ENCODE assay signal across 1 cellular context in genomic region chr1:213051127-213051880, GRCh38.
TF ChIP-seq lines count a peak whose summit lies in the region.

RPS6KC1 (plus strand) TSS chr1:213051241; CDS start chr1:213051405, 164 bp downstream.

TF ChIP-seq in K562, 482 proteins besides CTCF, POLR2A, EP300 and RAD21 (continued from another document and continues in another):
- TF ChIP-seq CHD7 (IDR thresholded peaks at IDR 0.05; ENCODE audit: low read depth, low read length) = no peak
- TF ChIP-seq E2F1 (CRISPR knock-in tag; IDR thresholded peaks at IDR 0.05) = peak; percentile 23; the same call in 1 of the 2 replicates
- TF ChIP-seq REST (CRISPR knock-in tag; IDR thresholded peaks at IDR 0.05; ENCODE audit: low read depth) = peak; percentile 76; the same call in 1 of the 2 replicates
- TF ChIP-seq KLF16 (IDR thresholded peaks at IDR 0.05) = peak; percentile 79
- TF ChIP-seq ZBTB7A (IDR thresholded peaks at IDR 0.05; ENCODE audit: borderline replicate concordance, control insufficient read depth, low read depth, low read length) = peak; percentile 85
- TF ChIP-seq CBX3 (IDR thresholded peaks at IDR 0.05; ENCODE audit: borderline replicate concordance in 1 of 2, low read length in 2 of 2) = no peak
- TF ChIP-seq TAF9B (IDR thresholded peaks at IDR 0.05; ENCODE audit: partially characterized antibody) = no peak
- 0 out of 2 replicates have a peak, but pooled peaks have one; percentile 57 for TF ChIP-seq ZFP1 (CRISPR knock-in tag; IDR thresholded peaks at IDR 0.05)
- TF ChIP-seq SMAD1 (IDR thresholded peaks at IDR 0.05; ENCODE audit: low read depth, low read length, partially characterized antibody) = peak; percentile 18
- TF ChIP-seq FOXP1 (CRISPR knock-in tag; IDR thresholded peaks at IDR 0.05) = no peak; the same call in 1 of the 2 replicates
- TF ChIP-seq CSDE1 (IDR thresholded peaks at IDR 0.05) = no peak
- TF ChIP-seq HNRNPL (IDR thresholded peaks at IDR 0.05; ENCODE audit: low read depth, low read length) = no peak
- TF ChIP-seq CREB3L1 (IDR thresholded peaks at IDR 0.05; ENCODE audit: borderline replicate concordance, low read depth) = peak; percentile 85; the same call in 1 of the 2 replicates
- peak; percentile 96 for TF ChIP-seq SOX6 (IDR thresholded peaks at IDR 0.05)
- TF ChIP-seq NCOA6 (IDR thresholded peaks at IDR 0.05) = no peak
- TF ChIP-seq GATAD2A (IDR thresholded peaks at IDR 0.05) = no peak
- TF ChIP-seq ILK (tag; IDR thresholded peaks at IDR 0.05; ENCODE audit: borderline replicate concordance, low read depth) = no peak
- 0 out of 2 replicates have a peak, but pooled peaks have one; percentile 72 for TF ChIP-seq CLOCK (CRISPR knock-in tag; IDR thresholded peaks at IDR 0.05; ENCODE audit: borderline replicate concordance)
- 0 out of 2 replicates have a peak, but pooled peaks have one; percentile 62 for TF ChIP-seq ZNF707 (CRISPR knock-in tag; conservative IDR thresholded peaks at IDR 0.05)
- peak; percentile 31; the same call in 1 of the 2 replicates for TF ChIP-seq ZKSCAN1 (IDR thresholded peaks at IDR 0.05; ENCODE audit: low read depth, low read length)
- TF ChIP-seq EWSR1 (IDR thresholded peaks at IDR 0.05; ENCODE audit: borderline replicate concordance, low read depth, partially characterized antibody) = no peak
- TF ChIP-seq RBM17 (IDR thresholded peaks at IDR 0.05; ENCODE audit: borderline replicate concordance, low read depth, low read length) = no peak
- peak; percentile 6 to 35; a peak in 1 of 4 replicates for TF ChIP-seq SRF (CRISPR knock-in tag; IDR thresholded peaks at IDR 0.05)
- peak; percentile 51; the same call in 1 of the 2 replicates for TF ChIP-seq MTA3 (IDR thresholded peaks at IDR 0.05; ENCODE audit: borderline replicate concordance)
- TF ChIP-seq FOSL1 (tag; conservative IDR thresholded peaks at IDR 0.05) = peak; percentile 97
- peak in 1 of 2 experiments; percentile 91 for TF ChIP-seq E2F6 (IDR thresholded peaks at IDR 0.05; ENCODE audit: borderline replicate concordance in 1 of 2, extremely low read depth in 1 of 2, insufficient read depth in 1 of 2, insufficient read length in 1 of 2, low read depth in 1 of 2, low read length in 1 of 2, poor library complexity in 1 of 2, severe bottlenecking in 1 of 2)
- TF ChIP-seq NR2C1 (IDR thresholded peaks at IDR 0.05) = peak; percentile 99
- TF ChIP-seq NR2C1 (tag; IDR thresholded peaks at IDR 0.05) = peak; percentile 99
- TF ChIP-seq YBX1 (IDR thresholded peaks at IDR 0.05) = no peak
- TF ChIP-seq SIRT6 (IDR thresholded peaks at IDR 0.05; ENCODE audit: low read depth, low read length) = no peak
- TF ChIP-seq CREB5 (CRISPR knock-in tag; IDR thresholded peaks at IDR 0.05) = no peak
- TF ChIP-seq NR3C1 (CRISPR knock-in tag; IDR thresholded peaks at IDR 0.05) = no peak
- no peak; the same call in 1 of the 2 replicates for TF ChIP-seq FOXM1 (IDR thresholded peaks at IDR 0.05; ENCODE audit: low read depth)
- TF ChIP-seq FOXM1 (CRISPR knock-in tag; IDR thresholded peaks at IDR 0.05; ENCODE audit: low read depth) = 0 out of 2 replicates have a peak, but pooled peaks have one; percentile 86
- 0 out of 2 replicates have a peak, but pooled peaks have one; percentile 64 for TF ChIP-seq ZNF589 (CRISPR knock-in tag; IDR thresholded peaks at IDR 0.05; ENCODE audit: low read depth)
- no peak for TF ChIP-seq KLF10 (CRISPR knock-in tag; IDR thresholded peaks at IDR 0.05)
- no peak for TF ChIP-seq ZNF143 (CRISPR knock-in tag; IDR thresholded peaks at IDR 0.05)
